ENCODE assay signal across 14 cellular contexts in genomic region chr11:96335389-96335788, GRCh38. TPM values are rescaled to one million over a fixed set of nuclear protein-coding genes. Genes with fewer than 3 reads are reported as not detected.
DNase-seq lines count a peak whose midpoint lies in the region; TF ChIP-seq lines count a peak whose summit lies in the region.
"Had no signal": no experiment of that assay in that cellular context is flagged by ENCODE, and none has a peak within 500 bp of the region (broad histone marks: within the 10 kb centered on the region; RNA-seq: fewer than 3 reads in every experiment).

No MANE protein-coding gene starts in this region.

- peaks cover 95% of the 10 kb centered on the region for H3K4me1 ChIP-seq in CD4-positive, alpha-beta memory T cell (ENCODE audit: insufficient read depth, low read length)
- no peaks in the 10 kb centered on the region for H3K4me1 ChIP-seq in SJCRH30

- H3K27ac Mint-ChIP-seq in CD4-positive, alpha-beta memory T cell, result peak overlapping the region in 1 of 7 donors; percentile 1
- H3K27ac Mint-ChIP-seq in neural crest cell (ENCODE audit: unreplicated experiment), result peak overlapping the region; percentile 76

- intact Hi-C loops in CD4-positive, alpha-beta memory T cell (cut with micrococcal nuclease), result no loop called here

- H3K27ac ChIP-seq in CD4-positive, alpha-beta memory T cell (ENCODE audit: low read depth, low read length), result no peak overlapping the region
- H3K27ac ChIP-seq in coronary artery, result no peak overlapping the region
- H3K27ac ChIP-seq in RWPE1, result no peak overlapping the region
- H3K27ac ChIP-seq in SJCRH30, result no peak overlapping the region
- H3K27ac ChIP-seq: brain microvascular endothelial cell, foreskin keratinocyte had no signal

- H3K27me3 Mint-ChIP-seq in CD4-positive, alpha-beta memory T cell, result no peaks in the 10 kb centered on the region
- no peaks in the 10 kb centered on the region for H3K27me3 Mint-ChIP-seq in neural crest cell (ENCODE audit: low read depth)
- H3K27me3 Mint-ChIP-seq: CD8-positive, alpha-beta memory T cell had no signal

- H3K4me3 ChIP-seq in CD4-positive, alpha-beta memory T cell (ENCODE audit: low read length in 2 of 2), result no peak overlapping the region
- peak overlapping the region; percentile 5 for H3K4me3 ChIP-seq in coronary artery
- no peak overlapping the region for H3K4me3 ChIP-seq in SJCRH30

- no peak for DNase-seq in CD4-positive, alpha-beta memory T cell
- peak; percentile 57 for DNase-seq in MV-4-11 (lab: John Stamatoyannopoulos, UW)
- no peak for DNase-seq in coronary artery (ENCODE audit: low spot score)
- DNase-seq in neural crest cell (ENCODE audit: low read depth, low spot score), result no peak
- no peak for DNase-seq in RWPE1 (ENCODE audit: low spot score)
- no peak for DNase-seq in occipital lobe (lab: John Stamatoyannopoulos, UW)
- no peak for DNase-seq in NCI-H1694 treated with DMSO at 0.1 percent for 48 hours (lab: John Stamatoyannopoulos, UW)
- DNase-seq in SJCRH30, result no peak
- DNase-seq: activated CD4-positive, alpha-beta T cell treated with anti-CD3 and anti-CD28 coated beads, Interleukin-2, amount 50 U/mL, for 48 hours; activated effector memory CD4-positive, alpha-beta T cell treated with Interleukin-2 at 50 U/mL for 16 hours; brain microvascular endothelial cell; CD8-positive, alpha-beta memory T cell; effector memory CD4-positive, alpha-beta T cell; foreskin keratinocyte had no signal

- H3K36me3 ChIP-seq in CD4-positive, alpha-beta memory T cell (ENCODE audit: insufficient read depth, low read length), result peaks cover 3% of the 10 kb centered on the region
- no peaks in the 10 kb centered on the region for H3K36me3 ChIP-seq in SJCRH30

- H3K9me3 Mint-ChIP-seq in CD4-positive, alpha-beta memory T cell, result no peaks in the 10 kb centered on the region
- H3K9me3 Mint-ChIP-seq in neural crest cell, result no peaks in the 10 kb centered on the region
- H3K9me3 Mint-ChIP-seq: CD8-positive, alpha-beta memory T cell had no signal

- H3K9me3 ChIP-seq in CD4-positive, alpha-beta memory T cell (ENCODE audit: control insufficient read depth in 1 of 2, low read length in 2 of 2), result no peaks in the 10 kb centered on the region
- H3K9me3 ChIP-seq in SJCRH30 (replicated peaks), result no peaks in the 10 kb centered on the region

- peaks cover 63 to 92% (median 78%) of the 10 kb centered on the region in 4 donors for H3K4me1 Mint-ChIP-seq in CD4-positive, alpha-beta memory T cell
- H3K4me1 Mint-ChIP-seq in neural crest cell, result peaks cover 81% of the 10 kb centered on the region

- peak overlapping the region in 5 of 8 donors; percentile 7 to 69 (median 28) for H3K4me3 Mint-ChIP-seq in CD4-positive, alpha-beta memory T cell
- H3K4me3 Mint-ChIP-seq in neural crest cell, result peak overlapping the region; percentile 34

- CTCF ChIA-PET in CD4-positive, alpha-beta memory T cell (lab: Charles Lee; ENCODE audit: partially characterized antibody), result interaction anchor here (1.3 to 2.2 kb wide), 4 partner anchors 8 to 280 kb away, joined by 4 to 13 read pairs (median 6); partner anchors contain the start of gene MAML2
- CTCF ChIA-PET in RWPE1 (lab: Yijun Ruan, JAX), result interaction anchor here (0.9 kb wide), 1 partner anchor 18 kb away, joined by 3 read pairs; no protein-coding TSS in a partner anchor

- no peaks in the 10 kb centered on the region for H3K27me3 ChIP-seq in CD4-positive, alpha-beta memory T cell (ENCODE audit: insufficient read depth, low read length)
- H3K27me3 ChIP-seq in SJCRH30, result no peaks in the 10 kb centered on the region
- H3K27me3 ChIP-seq: brain microvascular endothelial cell, foreskin keratinocyte had no signal

- POLR2A ChIA-PET in CD4-positive, alpha-beta memory T cell (lab: Charles Lee; ENCODE audit: partially characterized antibody), result interaction anchor here (0.8 to 1.3 kb wide), 3 partner anchors 108 to 250 kb away, joined by 3 read pairs; no protein-coding TSS in a partner anchor
- POLR2A ChIA-PET in RWPE1 (lab: Yijun Ruan, JAX; ENCODE audit: low non-redundant PET), result no interaction called here

- peaks cover 28 to 36% of the 10 kb centered on the region in 2 donors for H3K36me3 Mint-ChIP-seq in CD4-positive, alpha-beta memory T cell
- peaks cover 12% of the 10 kb centered on the region for H3K36me3 Mint-ChIP-seq in neural crest cell (ENCODE audit: low read depth)

- TF ChIP-seq CTCF in coronary artery (IDR thresholded peaks at IDR 0.05) (no peak), neural crest cell (conservative IDR thresholded peaks at IDR 0.05) (no peak), RWPE1 (conservative IDR thresholded peaks at IDR 0.05; ENCODE audit: low read depth) (no peak)

RNA-seq across cellular contexts. Expression of gene MAML2, which starts 7.6 kb away (rescaled TPM):
- total RNA-seq in CD4-positive, alpha-beta memory T cell, result 10 to 100 TPM; 37.5 to 38.3 TPM
- 10 to 100 TPM in 1 of 2 donors, 1 to 10 TPM in 1; 1.6 to 13.4 TPM for polyA plus RNA-seq in CD4-positive, alpha-beta memory T cell
- total RNA-seq in neural crest cell (18.7 and 20.5 TPM in 2 replicates), occipital lobe (4.8 TPM)
- 2.1 and 2.2 TPM in 2 replicates for total RNA-seq in SJCRH30 (2014; rRNA removed; shearing (Covaris generic))

RNA-seq across cellular contexts. Expression of gene CCDC82, which starts 54.3 kb away (rescaled TPM):
- 10 to 100 TPM; 37.9 to 42.8 TPM for total RNA-seq in CD4-positive, alpha-beta memory T cell
- 10 to 100 TPM; 12.9 to 29.2 TPM for polyA plus RNA-seq in CD4-positive, alpha-beta memory T cell
- total RNA-seq in neural crest cell (29.5 and 34.7 TPM in 2 replicates), occipital lobe (68.8 TPM)
- total RNA-seq in SJCRH30 (2014; rRNA removed; shearing (Covaris generic)), result 11.3 and 16.5 TPM in 2 replicates

RNA-seq across cellular contexts. Expression of gene JRKL, which starts 54.4 kb away (rescaled TPM):
- total RNA-seq in CD4-positive, alpha-beta memory T cell, result 10 to 100 TPM; 18.3 to 20.0 TPM
- 1 to 10 TPM; 1.9 to 4.0 TPM for polyA plus RNA-seq in CD4-positive, alpha-beta memory T cell
- total RNA-seq in neural crest cell, result 8.2 and 8.9 TPM in 2 replicates
- 14.3 TPM for total RNA-seq in occipital lobe
- 3.7 and 4.8 TPM in 2 replicates for total RNA-seq in SJCRH30 (2014; rRNA removed; shearing (Covaris generic))
